11 cellular contexts compared by ENCODE assay signal in the genomic region with DNA sequence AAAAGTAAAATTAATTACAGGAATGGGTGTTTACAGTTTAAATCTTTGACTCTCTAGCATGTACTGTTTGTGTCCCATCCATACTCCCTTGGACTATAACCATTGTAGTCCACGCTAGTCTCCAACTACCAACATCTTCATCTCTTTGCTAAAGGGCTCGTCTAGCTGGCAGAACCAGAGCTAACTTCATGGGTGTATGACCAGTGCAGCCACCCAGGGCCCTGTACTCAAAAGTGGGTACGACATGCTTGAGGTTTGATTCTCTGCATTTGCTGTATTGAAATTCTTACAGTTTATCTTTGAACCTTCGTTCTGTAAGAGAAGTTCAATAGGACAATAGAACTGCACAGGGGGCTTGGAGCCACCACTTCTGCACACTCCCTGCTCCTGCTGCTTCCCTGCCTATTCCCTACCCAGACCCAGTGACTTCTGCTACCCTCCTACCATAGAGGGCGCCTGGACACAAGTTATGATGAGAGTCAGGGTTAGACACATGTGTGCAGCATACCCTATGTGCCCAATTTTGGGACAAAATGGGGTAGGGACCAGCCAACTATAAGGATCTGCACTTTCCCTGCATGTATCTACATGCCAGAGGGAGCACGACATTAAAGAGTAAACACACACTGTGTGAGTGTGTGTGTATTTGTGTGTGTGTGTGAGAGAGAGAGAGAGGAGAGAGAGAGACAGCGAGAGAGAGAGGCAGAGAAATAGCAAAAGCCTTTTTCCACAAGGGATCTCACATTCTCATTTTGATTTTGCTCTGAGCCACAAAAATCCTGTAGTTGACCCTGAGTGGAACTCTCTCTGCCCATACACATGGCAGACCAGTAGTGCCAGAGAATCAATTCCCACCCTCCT. TPM values are rescaled to one million over a fixed set of nuclear protein-coding genes. Genes with fewer than 3 reads are reported as not detected.
DNase-seq lines count a peak whose midpoint lies in the region; ATAC-seq and TF ChIP-seq lines count a peak whose summit lies in the region.
"Had no signal": no experiment of that assay in that cellular context is flagged by ENCODE, and none has a peak within 500 bp of the region (broad histone marks: within the 10 kb centered on the region; RNA-seq: fewer than 3 reads in every experiment).

No MANE protein-coding gene starts in this region.

- intact Hi-C loops in Calu3 (cut with micrococcal nuclease; ENCODE audit: unreplicated experiment) = no loop called here

- TF ChIP-seq RAD21 in liver (IDR thresholded peaks at IDR 0.05) = peak; percentile 90 to 96

- TF ChIP-seq CTCF in Calu3 (IDR thresholded peaks at IDR 0.05; ENCODE audit: unreplicated experiment) (no peak), HFF-Myc (IDR thresholded peaks at IDR 0.05; ENCODE audit: low read depth, low read length, missing control alignments) (peak; percentile 27), VCaP (conservative IDR thresholded peaks at IDR 0.05) (peak; percentile 40; the same call in 1 of the 2 replicates), liver (IDR thresholded peaks at IDR 0.05; ENCODE audit: low read depth, low read length, missing input control) (peak; percentile 49)

- H3K4me1 Mint-ChIP-seq in Calu3 (ENCODE audit: low read depth, unreplicated experiment) = peaks cover 7% of the 10 kb centered on the region

- ATAC-seq in GM21825 (IDR thresholded peaks at IDR 0.05; ENCODE audit: unreplicated experiment) (no peak), HG03457 (IDR thresholded peaks at IDR 0.05; ENCODE audit: unreplicated experiment) (no peak)
- ATAC-seq: K562, left cardiac atrium had no signal

- H3K4me3 Mint-ChIP-seq in Calu3 (ENCODE audit: low read depth, unreplicated experiment) = no peak overlapping the region
- H3K4me3 Mint-ChIP-seq: activated T-helper 1 cell treated with anti-CD3 and anti-CD28 coated beads, Interleukin-12 subunit alpha, Interleukin-12 subunit beta, Interleukin-2, Interleukin-4 antibody, amounts not matched to agents 30 ng/mL and 10 ng/mL and 1 ng/mL, durations not matched to agents 14 hours and 24 hours and 36 hours had no signal

- BruUV-seq in Calu3 (replicated peaks; lab: Mats Ljungman, UMichigan) = no TSS peak

- H3K27ac Mint-ChIP-seq in Calu3 (ENCODE audit: unreplicated experiment) = no peak overlapping the region
- H3K27ac Mint-ChIP-seq: activated T-helper 1 cell treated with anti-CD3 and anti-CD28 coated beads, Interleukin-12 subunit alpha, Interleukin-12 subunit beta, Interleukin-2, Interleukin-4 antibody, amounts not matched to agents 30 ng/mL and 10 ng/mL and 1 ng/mL, durations not matched to agents 14 hours and 24 hours and 36 hours had no signal

- H3K9me3 ChIP-seq in liver (ENCODE audit: control insufficient read depth in 4 of 4, low read length in 3 of 4) = no peaks in the 10 kb centered on the region

- H3K27me3 Mint-ChIP-seq in Calu3 (ENCODE audit: unreplicated experiment) = no peaks in the 10 kb centered on the region

- CTCF ChIA-PET in Calu3 (lab: Charles Lee) = no interaction called here

- 52% methylated on average over 7 of the region's 7 CpGs for WGBS in liver

- H3K36me3 Mint-ChIP-seq in Calu3 (ENCODE audit: insufficient read depth, unreplicated experiment) = no peaks in the 10 kb centered on the region

- H3K27ac ChIP-seq in VCaP = no peak overlapping the region
- H3K27ac ChIP-seq in liver (ENCODE audit: low read depth in 1 of 2, low read length in 2 of 2) = no peak overlapping the region

- peak; percentile 26 for DNase-seq in Calu3
- no peak for DNase-seq in HFF-Myc (ENCODE audit: extremely low read depth, low read depth)
- no peak for DNase-seq in inferior parietal cortex (ENCODE audit: extremely low spot score)
- DNase-seq in NCI-H2029 treated with DMSO at 0.1 percent for 48 hours (lab: John Stamatoyannopoulos, UW) = no peak
- DNase-seq: left cardiac atrium had no signal

- no peaks in the 10 kb centered on the region for H3K27me3 ChIP-seq in liver (ENCODE audit: control insufficient read depth in 4 of 4, insufficient read depth in 4 of 4, low read length in 3 of 4)

- H3K4me3 ChIP-seq in HFF-Myc (replicated peaks; ENCODE audit: low read depth, low read length) = no peak overlapping the region
- H3K4me3 ChIP-seq in liver (ENCODE audit: low read depth in 1 of 3, low read length in 3 of 3) = no peak overlapping the region
- H3K4me3 ChIP-seq: K562 had no signal

- H3K4me1 ChIP-seq in liver (ENCODE audit: control insufficient read depth in 4 of 4, insufficient read depth in 4 of 4, low read length in 3 of 4) = no peaks in the 10 kb centered on the region

- H3K9ac ChIP-seq in liver (ENCODE audit: low read depth in 1 of 2, low read length in 2 of 2) = no peak overlapping the region

- H3K36me3 ChIP-seq in liver (ENCODE audit: control insufficient read depth in 4 of 4, insufficient read depth in 3 of 4, low read depth in 1 of 4, low read length in 3 of 4) = no peaks in the 10 kb centered on the region

- H3K9me3 Mint-ChIP-seq in Calu3 (ENCODE audit: low read depth, unreplicated experiment) = no peaks in the 10 kb centered on the region
- H3K9me3 Mint-ChIP-seq: activated T-helper 1 cell treated with anti-CD3 and anti-CD28 coated beads, Interleukin-12 subunit alpha, Interleukin-12 subunit beta, Interleukin-2, Interleukin-4 antibody, amounts not matched to agents 30 ng/mL and 10 ng/mL and 1 ng/mL, durations not matched to agents 14 hours and 24 hours and 36 hours had no signal

TF ChIP-seq in liver, 16 proteins besides CTCF, POLR2A, EP300 and RAD21:
- TF ChIP-seq, protein P1, sequence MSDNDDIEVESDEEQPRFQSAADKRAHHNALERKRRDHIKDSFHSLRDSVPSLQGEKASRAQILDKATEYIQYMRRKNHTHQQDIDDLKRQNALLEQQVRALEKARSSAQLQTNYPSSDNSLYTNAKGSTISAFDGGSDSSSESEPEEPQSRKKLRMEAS (IDR thresholded peaks at IDR 0.05) = no peak
- peak in 1 of 2 donors; percentile 13 for TF ChIP-seq HNF4A (conservative IDR thresholded peaks at IDR 0.05)
- TF ChIP-seq, protein P2, sequence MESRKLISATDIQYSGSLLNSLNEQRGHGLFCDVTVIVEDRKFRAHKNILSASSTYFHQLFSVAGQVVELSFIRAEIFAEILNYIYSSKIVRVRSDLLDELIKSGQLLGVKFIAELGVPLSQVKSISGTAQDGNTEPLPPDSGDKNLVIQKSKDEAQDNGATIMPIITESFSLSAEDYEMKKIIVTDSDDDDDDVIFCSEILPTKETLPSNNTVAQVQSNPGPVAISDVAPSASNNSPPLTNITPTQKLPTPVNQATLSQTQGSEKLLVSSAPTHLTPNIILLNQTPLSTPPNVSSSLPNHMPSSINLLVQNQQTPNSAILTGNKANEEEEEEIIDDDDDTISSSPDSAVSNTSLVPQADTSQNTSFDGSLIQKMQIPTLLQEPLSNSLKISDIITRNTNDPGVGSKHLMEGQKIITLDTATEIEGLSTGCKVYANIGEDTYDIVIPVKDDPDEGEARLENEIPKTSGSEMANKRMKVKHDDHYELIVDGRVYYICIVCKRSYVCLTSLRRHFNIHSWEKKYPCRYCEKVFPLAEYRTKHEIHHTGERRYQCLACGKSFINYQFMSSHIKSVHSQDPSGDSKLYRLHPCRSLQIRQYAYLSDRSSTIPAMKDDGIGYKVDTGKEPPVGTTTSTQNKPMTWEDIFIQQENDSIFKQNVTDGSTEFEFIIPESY (IDR thresholded peaks at IDR 0.05) = no peak

RNA-seq across cellular contexts. Expression of a gene that starts 59.0 kb away (rescaled TPM):
- 110 and 128 TPM in 2 replicates for total RNA-seq in Calu3 (2022)
- total RNA-seq in liver = 10 to 100 TPM; 19.3 to 31.8 TPM
- polyA plus RNA-seq in liver = 10 to 100 TPM in 1 of 2 donors, 1 to 10 TPM in 1; 9.0 to 11.2 TPM
- polyA plus RNA-seq: K562 had no signal
